ENCODE assay signal across 8 cellular contexts in genomic region chr18:48947102-48947501, GRCh38. TPM values are rescaled to one million over a fixed set of nuclear protein-coding genes. Genes with fewer than 3 reads are reported as not detected.
DNase-seq lines count a peak whose midpoint lies in the region; ATAC-seq, FAIRE-seq and TF ChIP-seq lines count a peak whose summit lies in the region.

No MANE protein-coding gene starts in this region.

- peak overlapping the region; percentile 98 for H3K4me2 ChIP-seq in keratinocyte (ENCODE audit: control insufficient read depth, extremely low read depth, insufficient read depth, low read depth, low read length)

- H3K4me3 Mint-ChIP-seq in T-helper 1 cell treated with Interleukin-12 subunit alpha and Interleukin-12 subunit beta and Interleukin-4 antibody, amounts not matched to agents 30 μg/mL and 1 μg/mL, for 36 hours = peak overlapping the region; percentile 99
- H3K4me3 Mint-ChIP-seq in activated T-helper 2 cell treated with anti-CD3 and anti-CD28 coated beads, Interferon-gamma antibody, Interleukin-2, Interleukin-4, amounts not matched to agents 10 μg/mL and 5 μg/mL and 100 μg/mL, durations not matched to agents 14 hours and 24 hours and 36 hours (ENCODE audit: low read depth) = peak overlapping the region; percentile 95

- no peak overlapping the region for H2AFZ ChIP-seq in keratinocyte (ENCODE audit: control insufficient read depth, low read length)

- no peak for TF ChIP-seq CTCF in keratinocyte (optimal IDR thresholded peaks at IDR 0.05 in 1 of 3, IDR thresholded peaks at IDR 0.05 in 1 of 3, conservative IDR thresholded peaks at IDR 0.05 in 1 of 3; ENCODE audit: extremely low read depth in 1 of 3, insufficient read depth in 2 of 3, low read length in 3 of 3)

- peaks cover 59% of the 10 kb centered on the region for H3K4me1 ChIP-seq in keratinocyte (ENCODE audit: control insufficient read depth, extremely low read depth, insufficient read depth, low read length)
- H3K4me1 ChIP-seq in subcutaneous abdominal adipose tissue (ENCODE audit: control insufficient read depth in 5 of 5, insufficient read depth in 5 of 5, low read length in 5 of 5) = peaks cover 14 to 79% (median 72%) of the 10 kb centered on the region in 5 donors

- dilution Hi-C loops in keratinocyte (cut with MboI; ENCODE audit: extremely low pct_ligation_motif_present, low sequenced_read_pairs) = no loop called here

- ATAC-seq in HG03469 (IDR thresholded peaks at IDR 0.05; ENCODE audit: unreplicated experiment) (no peak), GM18498 (IDR thresholded peaks at IDR 0.05; ENCODE audit: unreplicated experiment) (no peak)

- H3K36me3 ChIP-seq in keratinocyte (ENCODE audit: control insufficient read depth in 2 of 2, extremely low read depth in 1 of 2, insufficient read depth in 2 of 2, low read length in 2 of 2) (peaks cover 7 to 9% of the 10 kb centered on the region in 2 experiments), subcutaneous abdominal adipose tissue (ENCODE audit: control insufficient read depth in 5 of 5, insufficient read depth in 5 of 5, low read length in 5 of 5) (peaks cover 0 to 18% (median 7%) of the 10 kb centered on the region in 5 donors)

- H3K9me3 ChIP-seq in keratinocyte (ENCODE audit: control insufficient read depth, low read depth, low read length) (no peaks in the 10 kb centered on the region), subcutaneous abdominal adipose tissue (ENCODE audit: control insufficient read depth in 5 of 5, low read length in 5 of 5) (no peaks in the 10 kb centered on the region)

- peaks cover 63% of the 10 kb centered on the region for H3K36me3 Mint-ChIP-seq in T-helper 1 cell treated with Interleukin-12 subunit alpha and Interleukin-12 subunit beta and Interleukin-4 antibody, amounts not matched to agents 30 μg/mL and 1 μg/mL, for 36 hours (ENCODE audit: low read depth)
- peaks cover 74% of the 10 kb centered on the region for H3K36me3 Mint-ChIP-seq in activated T-helper 2 cell treated with anti-CD3 and anti-CD28 coated beads, Interferon-gamma antibody, Interleukin-2, Interleukin-4, amounts not matched to agents 10 μg/mL and 5 μg/mL and 100 μg/mL, durations not matched to agents 14 hours and 24 hours and 36 hours (ENCODE audit: low read depth)

- H3K4me3 ChIP-seq in keratinocyte (ENCODE audit: control insufficient read depth in 2 of 3, extremely low read depth in 1 of 3, insufficient read depth in 2 of 3, low read depth in 1 of 3, low read length in 3 of 3) = peak overlapping the region; percentile 86 to 97 (median 95)
- H3K4me3 ChIP-seq in subcutaneous abdominal adipose tissue (ENCODE audit: low read depth in 1 of 5, low read length in 5 of 5) = peak overlapping the region; percentile 82 to 94 (median 92)

- H3K9ac ChIP-seq in keratinocyte (ENCODE audit: control insufficient read depth, extremely low read depth, insufficient read depth, low read length) (peak overlapping the region; percentile 89), subcutaneous abdominal adipose tissue (ENCODE audit: low read length in 5 of 5) (peak overlapping the region in 4 of 5 donors; percentile 67 to 84 (median 76))

- H3K9me3 Mint-ChIP-seq in T-helper 1 cell treated with Interleukin-12 subunit alpha and Interleukin-12 subunit beta and Interleukin-4 antibody, amounts not matched to agents 30 μg/mL and 1 μg/mL, for 36 hours = no peaks in the 10 kb centered on the region
- H3K9me3 Mint-ChIP-seq in activated T-helper 2 cell treated with anti-CD3 and anti-CD28 coated beads, Interferon-gamma antibody, Interleukin-2, Interleukin-4, amounts not matched to agents 10 μg/mL and 5 μg/mL and 100 μg/mL, durations not matched to agents 14 hours and 24 hours and 36 hours = no peaks in the 10 kb centered on the region

- H3K4me1 Mint-ChIP-seq in T-helper 1 cell treated with Interleukin-12 subunit alpha and Interleukin-12 subunit beta and Interleukin-4 antibody, amounts not matched to agents 30 μg/mL and 1 μg/mL, for 36 hours (ENCODE audit: low read depth) = peaks cover 62% of the 10 kb centered on the region
- H3K4me1 Mint-ChIP-seq in activated T-helper 2 cell treated with anti-CD3 and anti-CD28 coated beads, Interferon-gamma antibody, Interleukin-2, Interleukin-4, amounts not matched to agents 10 μg/mL and 5 μg/mL and 100 μg/mL, durations not matched to agents 14 hours and 24 hours and 36 hours (ENCODE audit: low read depth) = peaks cover 59% of the 10 kb centered on the region

- no peaks in the 10 kb centered on the region for H3K27me3 Mint-ChIP-seq in T-helper 1 cell treated with Interleukin-12 subunit alpha and Interleukin-12 subunit beta and Interleukin-4 antibody, amounts not matched to agents 30 μg/mL and 1 μg/mL, for 36 hours (ENCODE audit: low read depth)
- H3K27me3 Mint-ChIP-seq in activated T-helper 2 cell treated with anti-CD3 and anti-CD28 coated beads, Interferon-gamma antibody, Interleukin-2, Interleukin-4, amounts not matched to agents 10 μg/mL and 5 μg/mL and 100 μg/mL, durations not matched to agents 14 hours and 24 hours and 36 hours (ENCODE audit: low read depth) = no peaks in the 10 kb centered on the region

- H3K27ac Mint-ChIP-seq in T-helper 1 cell treated with Interleukin-12 subunit alpha and Interleukin-12 subunit beta and Interleukin-4 antibody, amounts not matched to agents 30 μg/mL and 1 μg/mL, for 36 hours = no peak overlapping the region
- no peak overlapping the region for H3K27ac Mint-ChIP-seq in activated T-helper 2 cell treated with anti-CD3 and anti-CD28 coated beads, Interferon-gamma antibody, Interleukin-2, Interleukin-4, amounts not matched to agents 10 μg/mL and 5 μg/mL and 100 μg/mL, durations not matched to agents 14 hours and 24 hours and 36 hours

- no peak for DNase-seq in T-helper 1 cell
- no peak for DNase-seq in activated T-helper 2 cell treated with anti-CD3 and anti-CD28 coated beads, Interferon-gamma antibody, Interleukin-2, Interleukin-4, amounts not matched to agents 10 μg/mL and 5 μg/mL and 100 μg/mL, durations not matched to agents 14 hours and 24 hours and 36 hours (ENCODE audit: low spot score)
- DNase-seq in keratinocyte (ENCODE audit: low read depth, low spot score) = no peak
- no peak for DNase-seq in OCI-M2 (lab: John Stamatoyannopoulos, UW; ENCODE audit: unreplicated experiment)

- FAIRE-seq in keratinocyte (lab: Jason Lieb, UNC) = peak; percentile 26

- H3K79me2 ChIP-seq in keratinocyte (ENCODE audit: control insufficient read depth, insufficient read depth, low read length) = peaks cover 84% of the 10 kb centered on the region

- H3K27me3 ChIP-seq in keratinocyte (ENCODE audit: control insufficient read depth, extremely low read depth, insufficient read depth, low read length) (no peaks in the 10 kb centered on the region), subcutaneous abdominal adipose tissue (ENCODE audit: control insufficient read depth in 5 of 5, insufficient read depth in 4 of 5, low read length in 5 of 5) (no peaks in the 10 kb centered on the region)

- peak overlapping the region; percentile 35 for H3K27ac ChIP-seq in keratinocyte (ENCODE audit: control insufficient read depth, insufficient read depth, low read length)
- H3K27ac ChIP-seq in subcutaneous abdominal adipose tissue (ENCODE audit: low read depth, low read length) = peak overlapping the region; percentile 91

- H4K20me1 ChIP-seq in keratinocyte (ENCODE audit: control insufficient read depth, extremely low read depth, insufficient read depth, low read length) = peaks cover 13% of the 10 kb centered on the region

- peaks cover 3% of the 10 kb centered on the region for H3K9me1 ChIP-seq in keratinocyte (ENCODE audit: control insufficient read depth, extremely low read depth, insufficient read depth, low read length)

- intact Hi-C loops in activated T-helper 2 cell treated with anti-CD3 and anti-CD28 coated beads, Interferon-gamma antibody, Interleukin-2, Interleukin-4, amounts not matched to agents 10 μg/mL and 5 μg/mL and 100 μg/mL, durations not matched to agents 14 hours and 24 hours and 36 hours (cut with micrococcal nuclease) = loop anchor here (5.0 to 10.0 kb wide), 4 partner anchors 112 to 1338 kb away; partner anchors contain the start of genes CXXC1, MBD1 and SMAD2

RNA-seq across cellular contexts. Expression of gene SMAD7, which starts 3.7 kb away (rescaled TPM):
- total RNA-seq in activated T-helper 2 cell treated with anti-CD3 and anti-CD28 coated beads, Interferon-gamma antibody, Interleukin-2, Interleukin-4, amounts not matched to agents 10 μg/mL and 5 μg/mL and 100 μg/mL, durations not matched to agents 14 hours and 24 hours and 36 hours = 21.1 and 22.4 TPM in 2 replicates
- 9.5 to 12.2 TPM (median 10.7 TPM) in 3 replicates for polyA plus RNA-seq in keratinocyte
- polyA plus RNA-seq in keratinocyte (2011; ENCODE audit: low read depth) = 11.9 TPM
- 4.7 and 4.9 TPM in 2 replicates for polyA plus RNA-seq in keratinocyte (2011; cell fraction: cytosol; rRNA removed)
- polyA plus RNA-seq in keratinocyte (2011; cell fraction: nucleus; rRNA removed) = 21.0 and 21.4 TPM in 2 replicates
- 7.5 and 10.4 TPM in 2 replicates for polyA plus RNA-seq in keratinocyte (2012; ENCODE audit: low replicate concordance)
- 16.0 to 44.2 TPM (median 24.0 TPM) in 3 replicates for polyA minus RNA-seq in keratinocyte
- 15.0 TPM for polyA minus RNA-seq in keratinocyte (2011; cell fraction: cytosol; rRNA and poly(A)+ RNA removed)
- 19.5 and 21.6 TPM in 2 replicates for polyA minus RNA-seq in keratinocyte (2011; cell fraction: nucleus; rRNA and poly(A)+ RNA removed)
